ENCODE assay signal across 1 cellular context in the genomic region with DNA sequence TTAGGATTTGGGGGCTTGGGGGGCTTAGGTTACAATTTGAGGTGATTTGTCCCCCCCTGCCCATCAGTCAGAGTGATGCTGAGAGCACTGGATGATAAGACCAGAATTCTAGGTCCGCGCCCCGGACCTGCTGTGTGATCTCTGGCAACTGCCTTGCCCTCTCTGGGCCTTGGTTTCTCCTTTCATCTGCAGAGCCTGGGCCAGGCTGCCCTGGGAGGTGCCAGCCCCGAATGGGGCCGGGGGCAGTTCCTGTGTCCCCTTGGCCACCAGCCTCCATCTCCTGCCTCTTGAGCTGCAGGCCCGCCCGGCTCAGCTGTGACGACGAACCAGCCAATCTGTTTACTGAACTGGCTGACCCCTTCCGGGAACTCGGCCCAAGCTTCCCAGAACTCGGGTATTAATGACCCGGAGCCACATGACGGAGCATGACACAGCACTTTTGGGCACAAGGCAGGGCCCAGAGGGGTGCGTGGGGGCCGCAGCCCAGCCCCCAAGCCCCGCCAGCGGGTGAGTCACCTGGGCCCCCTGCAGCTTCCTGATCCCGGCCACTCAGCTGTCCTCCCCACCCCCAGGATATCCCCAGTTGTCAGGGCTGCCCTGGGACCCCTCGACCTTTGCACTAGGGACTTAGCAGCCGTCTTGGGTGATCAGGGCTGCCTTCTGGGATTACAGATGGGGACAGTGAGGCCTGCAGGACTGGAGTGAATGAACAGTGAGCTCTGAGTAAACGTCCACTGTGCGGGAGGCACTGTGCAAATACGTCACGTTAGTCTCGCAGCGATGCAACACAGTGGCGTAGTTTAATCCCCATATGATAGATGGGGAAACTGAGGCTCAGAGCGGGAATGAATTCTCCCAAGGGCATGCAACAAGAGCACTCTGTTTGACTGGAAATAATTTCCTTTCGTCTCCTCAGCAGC.
TF ChIP-seq lines count a peak whose summit lies in the region.

No MANE protein-coding gene starts in this region.

TF ChIP-seq in GM23338, 12 proteins besides CTCF, POLR2A, EP300 and RAD21 (continued from another document):
- TF ChIP-seq, protein P1, sequence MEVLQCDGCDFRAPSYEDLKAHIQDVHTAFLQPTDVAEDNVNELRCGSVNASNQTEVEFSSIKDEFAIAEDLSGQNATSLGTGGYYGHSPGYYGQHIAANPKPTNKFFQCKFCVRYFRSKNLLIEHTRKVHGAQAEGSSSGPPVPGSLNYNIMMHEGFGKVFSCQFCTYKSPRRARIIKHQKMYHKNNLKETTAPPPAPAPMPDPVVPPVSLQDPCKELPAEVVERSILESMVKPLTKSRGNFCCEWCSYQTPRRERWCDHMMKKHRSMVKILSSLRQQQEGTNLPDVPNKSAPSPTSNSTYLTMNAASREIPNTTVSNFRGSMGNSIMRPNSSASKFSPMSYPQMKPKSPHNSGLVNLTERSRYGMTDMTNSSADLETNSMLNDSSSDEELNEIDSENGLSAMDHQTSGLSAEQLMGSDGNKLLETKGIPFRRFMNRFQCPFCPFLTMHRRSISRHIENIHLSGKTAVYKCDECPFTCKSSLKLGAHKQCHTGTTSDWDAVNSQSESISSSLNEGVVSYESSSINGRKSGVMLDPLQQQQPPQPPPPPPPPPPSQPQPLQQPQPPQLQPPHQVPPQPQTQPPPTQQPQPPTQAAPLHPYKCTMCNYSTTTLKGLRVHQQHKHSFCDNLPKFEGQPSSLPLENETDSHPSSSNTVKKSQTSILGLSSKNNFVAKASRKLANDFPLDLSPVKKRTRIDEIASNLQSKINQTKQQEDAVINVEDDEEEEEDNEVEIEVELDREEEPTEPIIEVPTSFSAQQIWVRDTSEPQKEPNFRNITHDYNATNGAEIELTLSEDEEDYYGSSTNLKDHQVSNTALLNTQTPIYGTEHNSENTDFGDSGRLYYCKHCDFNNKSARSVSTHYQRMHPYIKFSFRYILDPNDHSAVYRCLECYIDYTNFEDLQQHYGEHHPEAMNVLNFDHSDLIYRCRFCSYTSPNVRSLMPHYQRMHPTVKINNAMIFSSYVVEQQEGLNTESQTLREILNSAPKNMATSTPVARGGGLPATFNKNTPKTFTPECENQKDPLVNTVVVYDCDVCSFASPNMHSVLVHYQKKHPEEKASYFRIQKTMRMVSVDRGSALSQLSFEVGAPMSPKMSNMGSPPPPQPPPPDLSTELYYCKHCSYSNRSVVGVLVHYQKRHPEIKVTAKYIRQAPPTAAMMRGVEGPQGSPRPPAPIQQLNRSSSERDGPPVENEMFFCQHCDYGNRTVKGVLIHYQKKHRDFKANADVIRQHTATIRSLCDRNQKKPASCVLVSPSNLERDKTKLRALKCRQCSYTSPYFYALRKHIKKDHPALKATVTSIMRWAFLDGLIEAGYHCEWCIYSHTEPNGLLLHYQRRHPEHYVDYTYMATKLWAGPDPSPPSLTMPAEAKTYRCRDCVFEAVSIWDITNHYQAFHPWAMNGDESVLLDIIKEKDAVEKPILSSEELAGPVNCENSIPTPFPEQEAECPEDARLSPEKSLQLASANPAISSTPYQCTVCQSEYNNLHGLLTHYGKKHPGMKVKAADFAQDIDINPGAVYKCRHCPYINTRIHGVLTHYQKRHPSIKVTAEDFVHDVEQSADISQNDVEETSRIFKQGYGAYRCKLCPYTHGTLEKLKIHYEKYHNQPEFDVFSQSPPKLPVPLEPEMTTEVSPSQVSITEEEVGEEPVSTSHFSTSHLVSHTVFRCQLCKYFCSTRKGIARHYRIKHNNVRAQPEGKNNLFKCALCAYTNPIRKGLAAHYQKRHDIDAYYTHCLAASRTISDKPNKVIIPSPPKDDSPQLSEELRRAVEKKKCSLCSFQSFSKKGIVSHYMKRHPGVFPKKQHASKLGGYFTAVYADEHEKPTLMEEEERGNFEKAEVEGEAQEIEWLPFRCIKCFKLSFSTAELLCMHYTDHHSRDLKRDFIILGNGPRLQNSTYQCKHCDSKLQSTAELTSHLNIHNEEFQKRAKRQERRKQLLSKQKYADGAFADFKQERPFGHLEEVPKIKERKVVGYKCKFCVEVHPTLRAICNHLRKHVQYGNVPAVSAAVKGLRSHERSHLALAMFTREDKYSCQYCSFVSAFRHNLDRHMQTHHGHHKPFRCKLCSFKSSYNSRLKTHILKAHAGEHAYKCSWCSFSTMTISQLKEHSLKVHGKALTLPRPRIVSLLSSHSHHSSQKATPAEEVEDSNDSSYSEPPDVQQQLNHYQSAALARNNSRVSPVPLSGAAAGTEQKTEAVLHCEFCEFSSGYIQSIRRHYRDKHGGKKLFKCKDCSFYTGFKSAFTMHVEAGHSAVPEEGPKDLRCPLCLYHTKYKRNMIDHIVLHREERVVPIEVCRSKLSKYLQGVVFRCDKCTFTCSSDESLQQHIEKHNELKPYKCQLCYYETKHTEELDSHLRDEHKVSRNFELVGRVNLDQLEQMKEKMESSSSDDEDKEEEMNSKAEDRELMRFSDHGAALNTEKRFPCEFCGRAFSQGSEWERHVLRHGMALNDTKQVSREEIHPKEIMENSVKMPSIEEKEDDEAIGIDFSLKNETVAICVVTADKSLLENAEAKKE (CRISPR knock-in tag; IDR thresholded peaks at IDR 0.05) = no peak
- TF ChIP-seq STAT1 (IDR thresholded peaks at IDR 0.05; ENCODE audit: unreplicated experiment) (no peak), JUNB (IDR thresholded peaks at IDR 0.05; ENCODE audit: unreplicated experiment) (no peak)
